ENCODE assay signal across 30 cellular contexts in the genomic region with DNA sequence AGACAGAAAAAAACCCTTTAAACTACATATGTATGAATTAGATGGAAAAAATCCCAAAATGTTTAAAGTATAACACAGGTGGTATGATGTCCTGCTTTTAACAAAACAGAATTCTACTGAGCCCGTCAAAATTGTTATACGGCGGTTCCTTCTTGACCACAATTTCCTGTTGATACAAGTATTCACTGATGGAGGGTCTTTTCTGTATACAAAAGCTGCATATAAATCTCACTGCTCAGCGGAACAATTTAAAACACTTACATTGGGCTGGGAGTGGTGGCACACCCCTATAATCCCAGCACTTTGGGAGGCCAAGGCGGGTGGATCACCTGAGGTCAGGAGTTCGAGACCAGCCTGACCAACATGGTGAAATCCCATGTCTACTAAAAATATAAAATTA.
"Had no signal": no experiment of that assay in that cellular context is flagged by ENCODE, and none has a peak within 500 bp of the region (broad histone marks: within the 10 kb centered on the region; RNA-seq: fewer than 3 reads in every experiment).

No MANE protein-coding gene starts in this region.

- H3K4me3 ChIP-seq: adrenal gland, ascending aorta, cardiac muscle cell, colonic mucosa, left ventricle myocardium inferior, lung, ovary, skin epidermis, stomach, tibial artery, upper lobe of right lung had no signal

- H3K9me3 ChIP-seq: adrenal gland, ascending aorta, colonic mucosa, left ventricle myocardium inferior, ovary, stomach, tibial artery, upper lobe of right lung had no signal

- H3K4me1 ChIP-seq: adrenal gland, ascending aorta, colonic mucosa, tibial artery, upper lobe of right lung had no signal

- H3K27me3 ChIP-seq: ascending aorta, cardiac muscle cell, colonic mucosa, ovary, stomach, tibial artery, upper lobe of right lung had no signal

- FAIRE-seq: frontal cortex, TTC549 had no signal

- H3K36me3 ChIP-seq: cardiac muscle cell, colonic mucosa, ovary, tibial artery had no signal

- H3K9me3 Mint-ChIP-seq: activated naive CD4-positive, alpha-beta T cell treated with anti-CD3 and anti-CD28 coated beads, Interleukin-2, amount 50 U/mL, for 72 hours; activated T-helper 2 cell treated with anti-CD3 and anti-CD28 coated beads, Interferon-gamma antibody, Interleukin-2, Interleukin-4, amounts not matched to agents 10 μg/mL and 5 μg/mL and 100 μg/mL, durations not matched to agents 14 hours and 24 hours and 36 hours; brain; stimulated activated memory B cell treated with anti-CD40 and anti-IgM and Interleukin-4, amounts not matched to agents 10 μg/mL and 1 μg/mL and 100 μg/mL, for 72 hours had no signal

- ATAC-seq: activated naive CD4-positive, alpha-beta T cell treated with anti-CD3 and anti-CD28 coated beads, Interleukin-2, amount 50 U/mL, for 72 hours; sciatic nerve; stimulated activated memory B cell treated with anti-CD40 and anti-IgM and Interleukin-4, amounts not matched to agents 10 μg/mL and 1 μg/mL and 100 μg/mL, for 72 hours; upper lobe of right lung had no signal

- H3K27ac ChIP-seq: adrenal gland, ascending aorta, cardiac muscle cell, colonic mucosa, left ventricle myocardium inferior, ovary, skin epidermis, stomach, tibial artery, upper lobe of right lung, VCaP had no signal

- H3K4me3 Mint-ChIP-seq: brain; stimulated activated memory B cell treated with anti-CD40 and anti-IgM and Interleukin-4, amounts not matched to agents 10 μg/mL and 1 μg/mL and 100 μg/mL, for 72 hours had no signal

- DNase-seq: activated CD4-positive, alpha-beta T cell treated with anti-CD3 and anti-CD28 coated beads for 48 hours; activated CD4-positive, alpha-beta T cell treated with anti-CD3 and anti-CD28 coated beads, Interleukin-2, amount 50 U/mL, for 48 hours; activated CD8-positive, alpha-beta memory T cell treated with anti-CD3 and anti-CD28 coated beads, Interleukin-2, amount 50 U/mL, for 48 hours; activated T-cell treated with anti-CD3 and anti-CD28 coated beads, Interleukin-2, amount 50 U/mL, for 48 hours; adrenal gland; cerebellar nuclear complex; colonic mucosa; effector CD8-positive, alpha-beta T cell; islet precursor cell; left ventricle myocardium inferior; mesendoderm; ovary; stimulated activated CD4-positive, alpha-beta T cell treated with anti-CD3 and anti-CD28 coated beads, Interleukin-4, amount 100 ng/mL, for 24 hours; stomach; T-helper 1 cell; tibial artery; upper lobe of right lung had no signal

- H3K27ac Mint-ChIP-seq: activated naive CD4-positive, alpha-beta T cell treated with anti-CD3 and anti-CD28 coated beads, Interleukin-2, amount 50 U/mL, for 72 hours; brain; progenitor cell of endocrine pancreas had no signal

- H3K27me3 Mint-ChIP-seq: brain; progenitor cell of endocrine pancreas; stimulated activated memory B cell treated with anti-CD40 and anti-IgM and Interleukin-4, amounts not matched to agents 10 μg/mL and 1 μg/mL and 100 μg/mL, for 72 hours had no signal

- H3K4me1 Mint-ChIP-seq: brain had no signal
